Comparison of ENCODE assay signal across 23 cellular contexts in the genomic region with DNA sequence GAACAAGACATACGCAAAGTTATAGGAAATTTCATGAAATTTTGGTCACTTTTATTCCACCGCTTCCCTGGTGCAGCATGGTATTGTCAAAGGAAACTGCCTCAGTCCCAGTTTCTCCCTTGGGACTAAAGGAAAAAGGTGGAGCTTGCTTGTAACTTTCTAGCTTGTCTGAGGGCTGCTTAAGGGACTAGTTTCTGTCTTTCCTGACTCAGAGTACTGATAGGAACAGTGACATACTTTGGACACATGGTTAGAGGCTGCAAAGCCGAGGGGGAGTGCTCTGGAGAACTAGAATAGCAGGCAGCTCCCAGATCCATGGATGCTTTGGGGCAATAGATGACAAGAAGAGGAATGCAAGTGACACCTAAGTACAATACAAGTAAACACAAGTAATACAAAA.
DNase-seq lines count a peak whose midpoint lies in the region; ATAC-seq and TF ChIP-seq lines count a peak whose summit lies in the region.
"Had no signal": no experiment of that assay in that cellular context is flagged by ENCODE, and none has a peak within 500 bp of the region (broad histone marks: within the 10 kb centered on the region; RNA-seq: fewer than 3 reads in every experiment).

No MANE protein-coding gene starts in this region.

- H3K4me1 Mint-ChIP-seq in T-helper 2 cell treated with Interferon-gamma antibody and Interleukin-4, amounts not matched to agents 5 μg/mL and 100 μg/mL, for 36 hours (ENCODE audit: low read depth) = peaks cover 36% of the 10 kb centered on the region
- H3K4me1 Mint-ChIP-seq in CD8-positive, alpha-beta memory T cell = peaks cover 40 to 61% (median 47%) of the 10 kb centered on the region in 3 donors
- H3K4me1 Mint-ChIP-seq in activated naive CD8-positive, alpha-beta T cell treated with anti-CD3 and anti-CD28 coated beads for 36 hours = peaks cover 38% of the 10 kb centered on the region
- peaks cover 29 to 51% (median 45%) of the 10 kb centered on the region in 4 donors for H3K4me1 Mint-ChIP-seq in naive thymus-derived CD8-positive, alpha-beta T cell
- H3K4me1 Mint-ChIP-seq: WTC11 had no signal

- POLR2A ChIA-PET in CD8-positive, alpha-beta memory T cell (lab: Charles Lee) = no interaction called here
- POLR2A ChIA-PET in naive thymus-derived CD8-positive, alpha-beta T cell (lab: Charles Lee) = interaction anchor here (1.2 to 1.7 kb wide), 4 partner anchors 10 to 135 kb away, joined by 4 to 7 read pairs (median 6); no protein-coding TSS in a partner anchor

- no peak overlapping the region for H3K4me3 ChIP-seq in CD8-positive, alpha-beta memory T cell (ENCODE audit: low read length)
- no peak overlapping the region for H3K4me3 ChIP-seq in right atrium auricular region
- H3K4me3 ChIP-seq: hepatocyte, mucosa of descending colon, smooth muscle cell, tibial artery had no signal

- H3K36me3 Mint-ChIP-seq in T-helper 2 cell treated with Interferon-gamma antibody and Interleukin-4, amounts not matched to agents 5 μg/mL and 100 μg/mL, for 36 hours (ENCODE audit: low read depth) = peaks cover 88% of the 10 kb centered on the region
- peaks cover 45 to 79% (median 56%) of the 10 kb centered on the region in 3 donors for H3K36me3 Mint-ChIP-seq in CD8-positive, alpha-beta memory T cell
- peaks cover 90% of the 10 kb centered on the region for H3K36me3 Mint-ChIP-seq in activated naive CD8-positive, alpha-beta T cell treated with anti-CD3 and anti-CD28 coated beads for 36 hours
- peaks cover 27 to 83% (median 65%) of the 10 kb centered on the region in 3 donors for H3K36me3 Mint-ChIP-seq in naive thymus-derived CD8-positive, alpha-beta T cell

- no peak for TF ChIP-seq CTCF in right atrium auricular region (IDR thresholded peaks at IDR 0.05)

- H3K27me3 ChIP-seq in CD8-positive, alpha-beta memory T cell (ENCODE audit: insufficient read depth, low read length, poor library complexity, severe bottlenecking) = no peaks in the 10 kb centered on the region
- no peaks in the 10 kb centered on the region for H3K27me3 ChIP-seq in right atrium auricular region
- H3K27me3 ChIP-seq: foreskin keratinocyte, hepatocyte, neutrophil, tibial artery had no signal

- no peaks in the 10 kb centered on the region for H3K9me3 ChIP-seq in CD8-positive, alpha-beta memory T cell (ENCODE audit: low read length)
- peaks cover 0 to 22% of the 10 kb centered on the region in 2 donors for H3K9me3 ChIP-seq in right atrium auricular region
- H3K9me3 ChIP-seq: mucosa of descending colon, neutrophil had no signal

- no peak overlapping the region for H3K27ac ChIP-seq in CD8-positive, alpha-beta memory T cell (ENCODE audit: low read depth, low read length)
- no peak overlapping the region for H3K27ac ChIP-seq in right atrium auricular region
- H3K27ac ChIP-seq: foreskin keratinocyte, hepatocyte, KMS-11, neutrophil, tibial artery had no signal

- CTCF ChIA-PET in CD8-positive, alpha-beta memory T cell (lab: Charles Lee) = interaction anchor here (1.2 kb wide), 1 partner anchor 15 kb away, joined by 5 read pairs; no protein-coding TSS in a partner anchor

- H3K4me1 ChIP-seq in CD8-positive, alpha-beta memory T cell (ENCODE audit: insufficient read depth, low read length) = peaks cover 17% of the 10 kb centered on the region
- H3K4me1 ChIP-seq in right atrium auricular region = no peaks in the 10 kb centered on the region
- H3K4me1 ChIP-seq: foreskin keratinocyte, tibial artery had no signal

- no peak for ATAC-seq in naive thymus-derived CD8-positive, alpha-beta T cell
- ATAC-seq: foreskin keratinocyte, mucosa of descending colon, WTC11 had no signal

- H3K27me3 Mint-ChIP-seq in T-helper 2 cell treated with Interferon-gamma antibody and Interleukin-4, amounts not matched to agents 5 μg/mL and 100 μg/mL, for 36 hours (ENCODE audit: low read depth) = no peaks in the 10 kb centered on the region
- H3K27me3 Mint-ChIP-seq in CD8-positive, alpha-beta memory T cell = peaks cover 0 to 2% of the 10 kb centered on the region in 2 donors
- no peaks in the 10 kb centered on the region for H3K27me3 Mint-ChIP-seq in activated naive CD8-positive, alpha-beta T cell treated with anti-CD3 and anti-CD28 coated beads for 36 hours
- no peaks in the 10 kb centered on the region for H3K27me3 Mint-ChIP-seq in naive thymus-derived CD8-positive, alpha-beta T cell

- H3K4me3 Mint-ChIP-seq in T-helper 2 cell treated with Interferon-gamma antibody and Interleukin-4, amounts not matched to agents 5 μg/mL and 100 μg/mL, for 36 hours = no peak overlapping the region
- peak overlapping the region in 2 of 7 donors; percentile 10 to 25 for H3K4me3 Mint-ChIP-seq in CD8-positive, alpha-beta memory T cell
- H3K4me3 Mint-ChIP-seq in activated naive CD8-positive, alpha-beta T cell treated with anti-CD3 and anti-CD28 coated beads for 36 hours = no peak overlapping the region
- peak overlapping the region in 4 of 10 donors; percentile 3 to 76 (median 10) for H3K4me3 Mint-ChIP-seq in naive thymus-derived CD8-positive, alpha-beta T cell
- H3K4me3 Mint-ChIP-seq: WTC11 had no signal

- no peak for DNase-seq in T-helper 2 cell treated with Interferon-gamma antibody and Interleukin-4, amounts not matched to agents 5 μg/mL and 100 μg/mL, for 36 hours (ENCODE audit: low spot score)
- DNase-seq in T-helper 2 cell (no peak), right atrium auricular region (ENCODE audit: low spot score) (no peak), NCI-H524 (lab: John Stamatoyannopoulos, UW) (no peak), NCI-H226 (no peak)
- no peak for DNase-seq in CD8-positive, alpha-beta memory T cell
- DNase-seq in activated naive CD8-positive, alpha-beta T cell treated with anti-CD3 and anti-CD28 coated beads for 36 hours = no peak
- DNase-seq in naive thymus-derived CD8-positive, alpha-beta T cell = no peak
- DNase-seq: 8988T; activated gamma-delta T cell; COR-L47; DMS79 treated with DMSO at 0.1 percent for 48 hours; foreskin keratinocyte; mucosa of descending colon; NCI-H524 treated with DMSO at 0.1 percent for 48 hours; stimulated activated naive CD4-positive, alpha-beta T cell; T1000; tibial artery had no signal

- H3K36me3 ChIP-seq in CD8-positive, alpha-beta memory T cell (ENCODE audit: insufficient read depth, low read length) = peaks cover 21% of the 10 kb centered on the region
- H3K36me3 ChIP-seq in right atrium auricular region = peaks cover 8% of the 10 kb centered on the region

- H3K9me3 Mint-ChIP-seq in T-helper 2 cell treated with Interferon-gamma antibody and Interleukin-4, amounts not matched to agents 5 μg/mL and 100 μg/mL, for 36 hours = peaks cover 27% of the 10 kb centered on the region
- H3K9me3 Mint-ChIP-seq in CD8-positive, alpha-beta memory T cell = peaks cover 13 to 17% (median 13%) of the 10 kb centered on the region in 5 donors
- peaks cover 23% of the 10 kb centered on the region for H3K9me3 Mint-ChIP-seq in activated naive CD8-positive, alpha-beta T cell treated with anti-CD3 and anti-CD28 coated beads for 36 hours
- H3K9me3 Mint-ChIP-seq in naive thymus-derived CD8-positive, alpha-beta T cell = peaks cover 0 to 23% (median 16%) of the 10 kb centered on the region in 9 donors

- peak overlapping the region; percentile 29 for H3K27ac Mint-ChIP-seq in T-helper 2 cell treated with Interferon-gamma antibody and Interleukin-4, amounts not matched to agents 5 μg/mL and 100 μg/mL, for 36 hours
- H3K27ac Mint-ChIP-seq in CD8-positive, alpha-beta memory T cell = peak overlapping the region in 7 of 8 donors; percentile 20 to 76 (median 61)
- H3K27ac Mint-ChIP-seq in activated naive CD8-positive, alpha-beta T cell treated with anti-CD3 and anti-CD28 coated beads for 36 hours = peak overlapping the region; percentile 9
- peak overlapping the region in 8 of 10 donors; percentile 35 to 97 (median 76) for H3K27ac Mint-ChIP-seq in naive thymus-derived CD8-positive, alpha-beta T cell
- H3K27ac Mint-ChIP-seq: WTC11 had no signal

Comparison
In these comparisons a context has a peak if more than half of its experiments do, and no peak if none do; other contexts are left out.
1. H3K27ac Mint-ChIP-seq: peak in every context shown above with its lines; median percentile 76 in naive thymus-derived CD8-positive, alpha-beta T cell; 61 in CD8-positive, alpha-beta memory T cell; 29 in T-helper 2 cell treated with Interferon-gamma antibody and Interleukin-4, amounts not matched to agents 5 μg/mL and 100 μg/mL, for 36 hours; 9 in activated naive CD8-positive, alpha-beta T cell treated with anti-CD3 and anti-CD28 coated beads for 36 hours.